22 cellular contexts compared by ENCODE assay signal in genomic region chr3:43319364-43319763, GRCh38. TPM values are rescaled to one million over a fixed set of nuclear protein-coding genes. Genes with fewer than 3 reads are reported as not detected.
DNase-seq lines count a peak whose midpoint lies in the region; ATAC-seq and TF ChIP-seq lines count a peak whose summit lies in the region.
"Had no signal": no experiment of that assay in that cellular context is flagged by ENCODE, and none has a peak within 500 bp of the region (broad histone marks: within the 10 kb centered on the region; RNA-seq: fewer than 3 reads in every experiment).

No MANE protein-coding gene starts in this region.

- H3K9me3 ChIP-seq in heart left ventricle, result peaks cover 0 to 7% (median 0%) of the 10 kb centered on the region in 12 donors

- no peak overlapping the region for H3K4me3 Mint-ChIP-seq in progenitor cell of endocrine pancreas (ENCODE audit: low read depth)
- H3K4me3 Mint-ChIP-seq: activated T-cell treated with anti-CD3 and anti-CD28 coated beads, Interleukin-2, amount 50 U/mL, for 24 hours; mesothelial cell of epicardium; type B pancreatic cell had no signal

- peak overlapping the region in 11 of 12 donors; percentile 36 to 84 (median 71) for H3K27ac ChIP-seq in heart left ventricle
- H3K27ac ChIP-seq: 22Rv1, KMS-11 had no signal

- intact Hi-C loops in heart left ventricle (cut with DNase I), result no loop called here

- peaks cover 12% of the 10 kb centered on the region for H3K4me1 Mint-ChIP-seq in progenitor cell of endocrine pancreas (ENCODE audit: low read depth)
- H3K4me1 Mint-ChIP-seq: mesothelial cell of epicardium had no signal

- peaks cover 6 to 80% (median 66%) of the 10 kb centered on the region in 12 donors for H3K4me1 ChIP-seq in heart left ventricle

- H3K9me3 Mint-ChIP-seq in progenitor cell of endocrine pancreas (ENCODE audit: low read depth), result peaks cover 3% of the 10 kb centered on the region
- H3K9me3 Mint-ChIP-seq: type B pancreatic cell had no signal

- DNase-seq in DMS 273 (lab: John Stamatoyannopoulos, UW; ENCODE audit: unreplicated experiment) (peak; percentile 1), DMS 273 treated with DMSO at 0.1 percent for 48 hours (lab: John Stamatoyannopoulos, UW) (no peak), NCI-H2171 (lab: John Stamatoyannopoulos, UW) (peak; percentile 5), heart left ventricle (peak in 4 of 5 donors; percentile 46 to 63 (median 52)), progenitor cell of endocrine pancreas (ENCODE audit: low spot score, unreplicated experiment) (no peak), NCI-H526 (lab: John Stamatoyannopoulos, UW) (no peak)
- DNase-seq in stimulated activated CD4-positive, alpha-beta T cell treated with anti-CD3 and anti-CD28 coated beads, Interleukin-4, amount 100 ng/mL, for 24 hours, result no peak
- DNase-seq: activated CD4-positive, alpha-beta T cell treated with anti-CD3 and anti-CD28 coated beads, Interleukin-2, amount 50 U/mL, for 48 hours; activated T-cell treated with anti-CD3 and anti-CD28 coated beads, Interleukin-2, amount 50 U/mL, for 24 hours; C1 segment of cervical spinal cord; caudate nucleus; effector CD8-positive, alpha-beta T cell; HCEC 1CT; hypothalamus; kidney glomerular epithelial cell; NCI-H1092; NCI-H226 had no signal

- WGBS in heart left ventricle, 4 donors, result 52 to 64% (median 59%) methylated on average over 7 of the region's 7 CpGs

- peak overlapping the region; percentile 73 for H3K27ac Mint-ChIP-seq in progenitor cell of endocrine pancreas
- H3K27ac Mint-ChIP-seq: mesothelial cell of epicardium, type B pancreatic cell had no signal

- ATAC-seq in heart left ventricle (peak; percentile 63 to 87 (median 76)), HG03571 (IDR thresholded peaks at IDR 0.05; ENCODE audit: unreplicated experiment) (no peak)

- H3K27me3 ChIP-seq in heart left ventricle, result no peaks in the 10 kb centered on the region

- TF ChIP-seq POLR2A in heart left ventricle (IDR thresholded peaks at IDR 0.05), result no peak

- peaks cover 0 to 18% (median 0%) of the 10 kb centered on the region in 9 donors for H3K36me3 ChIP-seq in heart left ventricle

- TF ChIP-seq CTCF in heart left ventricle (IDR thresholded peaks at IDR 0.05) (no peak), progenitor cell of endocrine pancreas (IDR thresholded peaks at IDR 0.05; ENCODE audit: unreplicated experiment) (no peak)

- H3K4me3 ChIP-seq in heart left ventricle, result no peak overlapping the region

- no peaks in the 10 kb centered on the region for H3K27me3 Mint-ChIP-seq in progenitor cell of endocrine pancreas
- H3K27me3 Mint-ChIP-seq: activated T-cell treated with anti-CD3 and anti-CD28 coated beads, Interleukin-2, amount 50 U/mL, for 24 hours; type B pancreatic cell had no signal

- H3K36me3 Mint-ChIP-seq in progenitor cell of endocrine pancreas (ENCODE audit: insufficient read depth), result peaks cover 12% of the 10 kb centered on the region

RNA-seq across cellular contexts. Expression of gene SNRK, which starts 33.0 kb away (rescaled TPM):
- total RNA-seq in heart left ventricle, result 10 to 100 TPM; 16.8 to 41.5 (median 23.8) TPM
- 10 to 100 TPM in 1 of 2 donors, 1 to 10 TPM in 1; 9.3 to 19.0 TPM for polyA plus RNA-seq in heart left ventricle
- total RNA-seq in progenitor cell of endocrine pancreas, result 22.9 and 23.6 TPM in 2 replicates

Comparison
In these comparisons a context has a peak if more than half of its experiments do, and no peak if none do; other contexts are left out.
1. DNase-seq: peak in DMS 273 (single experiment), NCI-H2171 (single experiment) and heart left ventricle (4 of 5); none in DMS 273 treated with DMSO at 0.1 percent for 48 hours (single experiment), progenitor cell of endocrine pancreas (single experiment), stimulated activated CD4-positive, alpha-beta T cell treated with anti-CD3 and anti-CD28 coated beads, Interleukin-4, amount 100 ng/mL, for 24 hours (single experiment) and NCI-H526 (0 of 2).